Comparison of ENCODE assay signal across 26 cellular contexts in genomic region chr13:45198924-45199323, GRCh38. TPM values are rescaled to one million over a fixed set of nuclear protein-coding genes. Genes with fewer than 3 reads are reported as not detected.
DNase-seq lines count a peak whose midpoint lies in the region; ATAC-seq, FAIRE-seq and TF ChIP-seq lines count a peak whose summit lies in the region.
"Had no signal": no experiment of that assay in that cellular context is flagged by ENCODE, and none has a peak within 500 bp of the region (broad histone marks: within the 10 kb centered on the region; RNA-seq: fewer than 3 reads in every experiment).

No MANE protein-coding gene starts in this region.

- H3K36me3 ChIP-seq in Caco-2 (ENCODE audit: control insufficient read depth, insufficient read depth, low read length): no peaks in the 10 kb centered on the region
- H3K36me3 ChIP-seq in astrocyte (ENCODE audit: insufficient read depth, low read length): no peaks in the 10 kb centered on the region
- H3K36me3 ChIP-seq in keratinocyte (ENCODE audit: control insufficient read depth in 2 of 2, extremely low read depth in 1 of 2, insufficient read depth in 2 of 2, low read length in 2 of 2): peaks cover 3 to 5% of the 10 kb centered on the region in 2 experiments

- TF ChIP-seq CTCF in AG10803 (conservative IDR thresholded peaks at IDR 0.05; ENCODE audit: low read length): no peak
- no peak for TF ChIP-seq CTCF in Caco-2 (IDR thresholded peaks at IDR 0.05; ENCODE audit: insufficient read depth in 1 of 2, low read depth in 1 of 2, low read length in 1 of 2, severe bottlenecking in 1 of 2, unreplicated experiment in 1 of 2)
- TF ChIP-seq CTCF in astrocyte (IDR thresholded peaks at IDR 0.05; ENCODE audit: insufficient read depth, low read depth, low read length): no peak
- no peak for TF ChIP-seq CTCF in keratinocyte (optimal IDR thresholded peaks at IDR 0.05 in 1 of 3, IDR thresholded peaks at IDR 0.05 in 1 of 3, conservative IDR thresholded peaks at IDR 0.05 in 1 of 3; ENCODE audit: extremely low read depth in 1 of 3, insufficient read depth in 2 of 3, low read length in 3 of 3)

- H2AFZ ChIP-seq in astrocyte (ENCODE audit: low read depth, low read length) (no peak overlapping the region), keratinocyte (ENCODE audit: control insufficient read depth, low read length) (no peak overlapping the region)

- CTCF ChIA-PET in Caco-2 (lab: Charles Lee): interaction anchor here (0.6 kb wide), 1 partner anchor 653 kb away, joined by 4 read pairs; no protein-coding TSS in a partner anchor

- H3K9ac ChIP-seq in astrocyte (ENCODE audit: low read length) (no peak overlapping the region), keratinocyte (ENCODE audit: control insufficient read depth, extremely low read depth, insufficient read depth, low read length) (no peak overlapping the region)

- H3K9me3 Mint-ChIP-seq in Caco-2 (ENCODE audit: unreplicated experiment): no peaks in the 10 kb centered on the region
- H3K9me3 Mint-ChIP-seq in astrocyte (ENCODE audit: unreplicated experiment): no peaks in the 10 kb centered on the region

- H3K79me2 ChIP-seq in astrocyte (ENCODE audit: insufficient read depth, low read length) (peaks cover 39% of the 10 kb centered on the region), keratinocyte (ENCODE audit: control insufficient read depth, insufficient read depth, low read length) (peaks cover 48% of the 10 kb centered on the region)

- H3K27ac ChIP-seq in astrocyte (ENCODE audit: low read depth, low read length): no peak overlapping the region
- H3K27ac ChIP-seq in keratinocyte (ENCODE audit: control insufficient read depth, insufficient read depth, low read length): no peak overlapping the region
- H3K27ac ChIP-seq: HL-60 had no signal

- POLR2A ChIA-PET in Caco-2 (lab: Charles Lee): no interaction called here

- DNase-seq in AG10803 (ENCODE audit: low read depth) (peak; percentile 16), Caco-2 (no peak), astrocyte (ENCODE audit: low read depth) (no peak), keratinocyte (ENCODE audit: low read depth, low spot score) (no peak), D341Med (ENCODE audit: low spot score) (no peak), DMS53 treated with DMSO at 0.1 percent for 48 hours (lab: John Stamatoyannopoulos, UW; ENCODE audit: unreplicated experiment) (no peak)
- DNase-seq in activated CD4-positive, alpha-beta T cell treated with anti-CD3 and anti-CD28 coated beads for 48 hours: no peak
- DNase-seq: GOT3, HCEC 1CT, KBM-7, NCI-H1048, NCI-H1417, NCI-H1694, NCI-H2029 treated with DMSO at 0.1 percent for 48 hours, NCI-H446 treated with DMSO at 0.1 percent for 48 hours, NCI-H526 treated with DMSO at 0.1 percent for 48 hours, RPMI8226, SHP77 had no signal

- no peak for ATAC-seq in GM21619 (IDR thresholded peaks at IDR 0.05; ENCODE audit: unreplicated experiment)

- H3K4me1 ChIP-seq in Caco-2 (peaks cover 16% of the 10 kb centered on the region), astrocyte (ENCODE audit: insufficient read depth, low read length) (peaks cover 22% of the 10 kb centered on the region), keratinocyte (ENCODE audit: control insufficient read depth, extremely low read depth, insufficient read depth, low read length) (peaks cover 48% of the 10 kb centered on the region)

- intact Hi-C loops in Caco-2 (cut with micrococcal nuclease; ENCODE audit: unreplicated experiment): loop anchor here (10.0 kb wide), 1 partner anchor 154 kb away; no protein-coding TSS in a partner anchor

- no peak overlapping the region for H3K4me3 Mint-ChIP-seq in Caco-2 (ENCODE audit: unreplicated experiment)
- H3K4me3 Mint-ChIP-seq in astrocyte (ENCODE audit: unreplicated experiment): no peak overlapping the region
- H3K4me3 Mint-ChIP-seq: CD14-positive monocyte had no signal

- H3K4me3 ChIP-seq in AG10803 (ENCODE audit: low read length) (no peak overlapping the region), Caco-2 (ENCODE audit: low read depth, low read length) (no peak overlapping the region), astrocyte (ENCODE audit: insufficient read depth, low read depth, low read length) (no peak overlapping the region), keratinocyte (ENCODE audit: control insufficient read depth in 2 of 3, extremely low read depth in 1 of 3, insufficient read depth in 2 of 3, low read depth in 1 of 3, low read length in 3 of 3) (no peak overlapping the region)

- H3K9me3 ChIP-seq in Caco-2 (no peaks in the 10 kb centered on the region), astrocyte (ENCODE audit: insufficient read depth, low read depth, low read length) (no peaks in the 10 kb centered on the region), keratinocyte (ENCODE audit: control insufficient read depth, low read depth, low read length) (no peaks in the 10 kb centered on the region)

- no peaks in the 10 kb centered on the region for H4K20me1 ChIP-seq in astrocyte (ENCODE audit: insufficient read depth, low read length)
- no peaks in the 10 kb centered on the region for H4K20me1 ChIP-seq in keratinocyte (ENCODE audit: control insufficient read depth, extremely low read depth, insufficient read depth, low read length)

- H3K4me2 ChIP-seq in astrocyte (ENCODE audit: low read length) (no peak overlapping the region), keratinocyte (ENCODE audit: control insufficient read depth, extremely low read depth, insufficient read depth, low read depth, low read length) (no peak overlapping the region)

- H3K27me3 Mint-ChIP-seq in Caco-2 (ENCODE audit: insufficient read depth, unreplicated experiment) (no peaks in the 10 kb centered on the region), astrocyte (ENCODE audit: low read depth, unreplicated experiment) (no peaks in the 10 kb centered on the region)

- FAIRE-seq in astrocyte (lab: Jason Lieb, UNC): peak; percentile 39
- peak; percentile 67 for FAIRE-seq in keratinocyte (lab: Jason Lieb, UNC)
- FAIRE-seq: A204.1, D721Med had no signal

- H3K4me1 Mint-ChIP-seq in Caco-2 (ENCODE audit: low read depth, unreplicated experiment): no peaks in the 10 kb centered on the region
- H3K4me1 Mint-ChIP-seq in astrocyte (ENCODE audit: low read depth, unreplicated experiment): peaks cover 54% of the 10 kb centered on the region

- no peaks in the 10 kb centered on the region for H3K9me1 ChIP-seq in keratinocyte (ENCODE audit: control insufficient read depth, extremely low read depth, insufficient read depth, low read length)

- H3K36me3 Mint-ChIP-seq in Caco-2 (ENCODE audit: insufficient read depth, unreplicated experiment) (peaks cover 10% of the 10 kb centered on the region), astrocyte (ENCODE audit: low read depth, unreplicated experiment) (peaks cover 9% of the 10 kb centered on the region)

- peak overlapping the region; percentile 63 for H3K27ac Mint-ChIP-seq in Caco-2 (ENCODE audit: unreplicated experiment)
- peak overlapping the region; percentile 13 for H3K27ac Mint-ChIP-seq in astrocyte (ENCODE audit: unreplicated experiment)
- H3K27ac Mint-ChIP-seq: CD14-positive monocyte had no signal

- dilution Hi-C loops in keratinocyte (cut with MboI; ENCODE audit: extremely low pct_ligation_motif_present, low sequenced_read_pairs): no loop called here

- H3K27me3 ChIP-seq in Caco-2 (replicated peaks; ENCODE audit: control insufficient read depth, insufficient read depth, low read length) (no peaks in the 10 kb centered on the region), astrocyte (ENCODE audit: insufficient read depth, low read length) (no peaks in the 10 kb centered on the region), keratinocyte (ENCODE audit: control insufficient read depth, extremely low read depth, insufficient read depth, low read length) (no peaks in the 10 kb centered on the region)

- no TSS peak for BruUV-seq in Caco-2 (replicated peaks; lab: Mats Ljungman, UMichigan)

RNA-seq across cellular contexts. Expression of gene KCTD4, which starts 1.9 kb away (rescaled TPM):
- total RNA-seq in Caco-2 (2022) (not detected in 2 replicates), astrocyte (0.41 and 0.64 TPM in 2 replicates)
- polyA plus RNA-seq in keratinocyte: 0.28 to 0.44 TPM (median 0.39 TPM) in 3 replicates
- polyA plus RNA-seq in keratinocyte (2011; ENCODE audit: low read depth): 1.5 TPM
- 0.47 and 1.2 TPM in 2 replicates for polyA plus RNA-seq in keratinocyte (2011; cell fraction: cytosol; rRNA removed)
- 1.2 and 1.3 TPM in 2 replicates for polyA plus RNA-seq in keratinocyte (2011; cell fraction: nucleus; rRNA removed)
- polyA plus RNA-seq in keratinocyte (2012; ENCODE audit: low replicate concordance): 0.55 and 1.2 TPM in 2 replicates
- 0.10 to 0.32 TPM in 2 of 3 replicates, not detected in the other for polyA minus RNA-seq in keratinocyte
- not detected for polyA minus RNA-seq in keratinocyte (2011; cell fraction: cytosol; rRNA and poly(A)+ RNA removed)
- polyA minus RNA-seq in keratinocyte (2011; cell fraction: nucleus; rRNA and poly(A)+ RNA removed): 0.39 TPM in 1 of 2 replicates, not detected in the other
- total RNA-seq: Daoy; G401; T-helper 1 cell treated with Interleukin-12 subunit alpha and Interleukin-12 subunit beta and Interleukin-4 antibody, amounts not matched to agents 30 ng/mL and 1 ng/mL, for 36 hours had no signal
